ENCODE assay signal across 29 cellular contexts in the genomic region with DNA sequence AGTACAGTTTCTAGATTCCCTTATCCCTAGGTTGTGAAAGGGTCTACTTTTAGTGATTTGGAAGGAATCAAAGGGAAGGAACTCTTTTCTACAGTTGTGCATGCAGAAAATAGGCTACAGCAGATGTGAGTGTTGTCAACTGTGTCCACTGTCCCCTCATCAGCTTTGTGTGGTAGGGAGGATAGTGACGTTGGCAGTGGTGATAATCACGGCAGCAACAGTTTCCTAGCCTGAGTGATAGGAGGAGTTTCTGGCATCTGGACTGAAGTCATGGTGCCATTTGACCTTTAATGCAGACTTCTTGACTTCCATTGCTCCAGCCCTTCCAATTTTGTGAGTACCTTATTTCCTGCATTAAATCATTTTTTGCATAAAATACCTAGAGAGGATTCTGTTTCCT.
"Had no signal": no experiment of that assay in that cellular context is flagged by ENCODE, and none has a peak within 500 bp of the region (broad histone marks: within the 10 kb centered on the region; RNA-seq: fewer than 3 reads in every experiment).

No MANE protein-coding gene starts in this region.

- H3K36me3 Mint-ChIP-seq: stimulated activated effector memory CD8-positive, alpha-beta T cell treated with anti-CD3 and anti-CD28 coated beads, Interleukin-12 subunit alpha, Interleukin-12 subunit beta, amount 100 ng/mL, for 72 hours; stimulated activated memory B cell treated with anti-CD40 and anti-IgM and Interleukin-4, amounts not matched to agents 10 μg/mL and 1 μg/mL and 100 μg/mL, for 72 hours; stimulated activated naive B cell treated with anti-CD40 and anti-IgM and Interleukin-4, amounts not matched to agents 10 μg/mL and 1 μg/mL and 100 μg/mL, for 72 hours; type B pancreatic cell had no signal

- FAIRE-seq: urothelium cell line had no signal

- H3K4me1 ChIP-seq: stomach, suprapubic skin, testis, thyroid gland, tibial artery, tibial nerve, transverse colon, upper lobe of left lung, upper lobe of right lung, uterus, vagina had no signal

- H3K27ac ChIP-seq: stomach, suprapubic skin, testis, thoracic aorta, thyroid gland, tibial artery, tibial nerve, transverse colon, upper lobe of left lung, upper lobe of right lung, uterus, vagina had no signal

- H3K27me3 Mint-ChIP-seq: stimulated activated memory B cell treated with anti-CD40 and anti-IgM and Interleukin-4, amounts not matched to agents 10 μg/mL and 1 μg/mL and 100 μg/mL, for 72 hours; stimulated activated naive CD8-positive, alpha-beta T cell treated with anti-CD3 and anti-CD28 coated beads, Interleukin-15, amount 100 ng/mL, for 72 hours; type B pancreatic cell had no signal

- H3K4me3 Mint-ChIP-seq: stimulated activated effector memory CD8-positive, alpha-beta T cell treated with anti-CD3 and anti-CD28 coated beads, Interleukin-12 subunit alpha, Interleukin-12 subunit beta, amount 100 ng/mL, for 72 hours; stimulated activated memory B cell treated with anti-CD40 and anti-IgM and Interleukin-4, amounts not matched to agents 10 μg/mL and 1 μg/mL and 100 μg/mL, for 72 hours; stimulated activated naive B cell treated with anti-CD40 and anti-IgM and Interleukin-4, amounts not matched to agents 10 μg/mL and 1 μg/mL and 100 μg/mL, for 72 hours; stimulated activated naive CD8-positive, alpha-beta T cell treated with anti-CD3 and anti-CD28 coated beads, Interleukin-15, amount 100 ng/mL, for 72 hours; stimulated activated naive CD8-positive, alpha-beta T cell treated with anti-CD3 and anti-CD28 coated beads, Interleukin-15, Interleukin-2, amounts not matched to agents 100 ng/mL and 50 ng/mL, for 24 hours; type B pancreatic cell had no signal

- H3K9me3 ChIP-seq: suprapubic skin, testis, thoracic aorta, thyroid gland, tibial nerve, transverse colon, upper lobe of left lung, upper lobe of right lung, uterus, vagina had no signal

- H3K4me3 ChIP-seq: stomach, suprapubic skin, testis, thoracic aorta, thyroid gland, tibial artery, tibial nerve, transverse colon, upper lobe of left lung, upper lobe of right lung, uterus, vagina had no signal

- DNase-seq: stimulated activated CD4-positive, alpha-beta T cell treated with anti-CD3 and anti-CD28 coated beads, Interleukin-2, amount 100 ng/mL, for 48 hours; stimulated activated CD4-positive, alpha-beta T cell treated with anti-CD3 and anti-CD28 coated beads, Interleukin-4, amount 100 ng/mL, for 1 hour; stimulated activated CD4-positive, alpha-beta T cell treated with anti-CD3 and anti-CD28 coated beads, Interleukin-4, amount 100 ng/mL, for 24 hours; stimulated activated CD4-positive, alpha-beta T cell treated with anti-CD3 and anti-CD28 coated beads, Interleukin-4, amount 100 ng/mL, for 4 hours; stimulated activated CD8-positive, alpha-beta memory T cell treated with anti-CD3 and anti-CD28 coated beads, Interleukin-4, amount 100 ng/mL, for 48 hours; stimulated activated naive B cell treated with anti-CD40 and anti-IgM and Interleukin-4, amounts not matched to agents 10 μg/mL and 1 μg/mL and 100 μg/mL, for 72 hours; stimulated activated naive CD4-positive, alpha-beta T cell; stimulated activated naive CD4-positive, alpha-beta T cell treated with Interleukin-2 at 50 U/mL for 16 hours; stimulated activated naive CD8-positive, alpha-beta T cell treated with anti-CD3 and anti-CD28 coated beads, Interleukin-15, amount 100 ng/mL, for 72 hours; stimulated activated naive CD8-positive, alpha-beta T cell treated with anti-CD3 and anti-CD28 coated beads, Interleukin-15, Interleukin-2, amounts not matched to agents 100 U/mL and 50 U/mL, for 24 hours; stomach; substantia nigra; testis; thyroid gland; tibial artery; transverse colon; trophoblast cell; upper lobe of left lung; upper lobe of right lung; uterus had no signal

- H3K27me3 ChIP-seq: suprapubic skin, testis, thyroid gland, tibial artery, transverse colon, upper lobe of left lung, upper lobe of right lung, uterus, vagina had no signal

- ATAC-seq: stimulated activated effector memory CD8-positive, alpha-beta T cell treated with anti-CD3 and anti-CD28 coated beads, Interleukin-12 subunit alpha, Interleukin-12 subunit beta, amount 100 ng/mL, for 72 hours; stimulated activated memory B cell treated with anti-CD40 and anti-IgM and Interleukin-4, amounts not matched to agents 10 μg/mL and 1 μg/mL and 100 μg/mL, for 72 hours; stimulated activated naive B cell treated with anti-CD40 and anti-IgM and Interleukin-4, amounts not matched to agents 10 μg/mL and 1 μg/mL and 100 μg/mL, for 72 hours; stimulated activated naive CD8-positive, alpha-beta T cell treated with anti-CD3 and anti-CD28 coated beads, Interleukin-15, amount 100 ng/mL, for 72 hours; stimulated activated naive CD8-positive, alpha-beta T cell treated with anti-CD3 and anti-CD28 coated beads, Interleukin-15, Interleukin-2, amounts not matched to agents 100 U/mL and 50 U/mL, for 24 hours; upper lobe of right lung had no signal

- H3K36me3 ChIP-seq: stomach, suprapubic skin, thoracic aorta, thyroid gland, tibial artery, tibial nerve, transverse colon, upper lobe of left lung, upper lobe of right lung, uterus, vagina had no signal

- H3K27ac Mint-ChIP-seq: stimulated activated effector memory CD8-positive, alpha-beta T cell treated with anti-CD3 and anti-CD28 coated beads, Interleukin-12 subunit alpha, Interleukin-12 subunit beta, amount 100 ng/mL, for 72 hours; stimulated activated memory B cell treated with anti-CD40 and anti-IgM and Interleukin-4, amounts not matched to agents 10 μg/mL and 1 μg/mL and 100 μg/mL, for 72 hours; stimulated activated naive B cell treated with anti-CD40 and anti-IgM and Interleukin-4, amounts not matched to agents 10 μg/mL and 1 μg/mL and 100 μg/mL, for 72 hours; stimulated activated naive CD8-positive, alpha-beta T cell treated with anti-CD3 and anti-CD28 coated beads, Interleukin-15, amount 100 ng/mL, for 72 hours; stimulated activated naive CD8-positive, alpha-beta T cell treated with anti-CD3 and anti-CD28 coated beads, Interleukin-15, Interleukin-2, amounts not matched to agents 100 ng/mL and 50 ng/mL, for 24 hours; type B pancreatic cell had no signal

- H3K4me1 Mint-ChIP-seq: stimulated activated effector memory CD8-positive, alpha-beta T cell treated with anti-CD3 and anti-CD28 coated beads, Interleukin-12 subunit alpha, Interleukin-12 subunit beta, amount 100 ng/mL, for 72 hours; stimulated activated memory B cell treated with anti-CD40 and anti-IgM and Interleukin-4, amounts not matched to agents 10 μg/mL and 1 μg/mL and 100 μg/mL, for 72 hours; stimulated activated naive B cell treated with anti-CD40 and anti-IgM and Interleukin-4, amounts not matched to agents 10 μg/mL and 1 μg/mL and 100 μg/mL, for 72 hours; stimulated activated naive CD8-positive, alpha-beta T cell treated with anti-CD3 and anti-CD28 coated beads, Interleukin-15, amount 100 ng/mL, for 72 hours had no signal

- H3K9me3 Mint-ChIP-seq: stimulated activated effector memory CD8-positive, alpha-beta T cell treated with anti-CD3 and anti-CD28 coated beads, Interleukin-12 subunit alpha, Interleukin-12 subunit beta, amount 100 ng/mL, for 72 hours; stimulated activated memory B cell treated with anti-CD40 and anti-IgM and Interleukin-4, amounts not matched to agents 10 μg/mL and 1 μg/mL and 100 μg/mL, for 72 hours; stimulated activated naive B cell treated with anti-CD40 and anti-IgM and Interleukin-4, amounts not matched to agents 10 μg/mL and 1 μg/mL and 100 μg/mL, for 72 hours; stimulated activated naive CD8-positive, alpha-beta T cell treated with anti-CD3 and anti-CD28 coated beads, Interleukin-15, amount 100 ng/mL, for 72 hours; stimulated activated naive CD8-positive, alpha-beta T cell treated with anti-CD3 and anti-CD28 coated beads, Interleukin-15, Interleukin-2, amounts not matched to agents 100 ng/mL and 50 ng/mL, for 24 hours; type B pancreatic cell had no signal
